1 cellular context compared by ENCODE assay signal in the genomic region with DNA sequence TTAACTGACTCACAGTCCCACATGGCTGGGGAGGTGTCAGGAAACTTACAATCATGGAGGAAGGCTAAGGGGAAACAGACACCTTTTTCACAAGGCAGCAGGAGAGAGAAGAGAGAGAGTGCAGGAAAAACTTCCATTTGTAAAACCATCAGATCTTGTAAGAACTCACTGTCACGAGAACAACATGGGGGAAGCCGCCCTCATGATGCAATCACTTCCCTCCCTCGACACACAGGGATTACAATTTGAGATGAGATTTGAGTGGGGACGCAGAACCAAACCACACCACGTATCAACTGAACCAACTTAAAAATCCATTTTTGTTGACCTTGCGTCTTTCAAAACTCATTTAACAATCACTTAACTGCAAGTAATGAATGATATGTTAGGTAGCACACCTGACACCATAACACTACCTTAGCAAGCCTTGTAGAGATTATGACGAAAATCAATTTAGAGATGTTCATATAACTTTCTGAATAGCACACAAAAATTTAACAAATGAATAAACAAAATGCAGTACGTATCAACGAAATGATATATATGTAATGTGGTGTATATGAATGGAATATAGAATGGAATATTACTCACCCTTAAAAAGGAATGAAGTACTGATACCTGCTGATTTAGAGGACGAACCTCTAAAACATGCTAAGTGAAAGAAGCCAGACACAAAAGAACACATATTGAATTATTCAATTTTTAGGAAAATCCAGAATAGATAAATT.
TF ChIP-seq lines count a peak whose summit lies in the region.

No MANE protein-coding gene starts in this region.

TF ChIP-seq in H1, 55 proteins besides CTCF, POLR2A, EP300 and RAD21:
- TF ChIP-seq NANOG (IDR thresholded peaks at IDR 0.05; ENCODE audit: insufficient read depth, low read depth, low read length, poor library complexity, severe bottlenecking) (no peak), CEBPB (IDR thresholded peaks at IDR 0.05; ENCODE audit: low read depth, low read length) (peak; percentile 46; the same call in 1 of the 2 replicates), NRF1 (IDR thresholded peaks at IDR 0.05; ENCODE audit: low read depth, low read length) (no peak)
TF ChIP-seq in H1: peak in this region for 1.
